7 cellular contexts compared by ENCODE assay signal in the genomic region with DNA sequence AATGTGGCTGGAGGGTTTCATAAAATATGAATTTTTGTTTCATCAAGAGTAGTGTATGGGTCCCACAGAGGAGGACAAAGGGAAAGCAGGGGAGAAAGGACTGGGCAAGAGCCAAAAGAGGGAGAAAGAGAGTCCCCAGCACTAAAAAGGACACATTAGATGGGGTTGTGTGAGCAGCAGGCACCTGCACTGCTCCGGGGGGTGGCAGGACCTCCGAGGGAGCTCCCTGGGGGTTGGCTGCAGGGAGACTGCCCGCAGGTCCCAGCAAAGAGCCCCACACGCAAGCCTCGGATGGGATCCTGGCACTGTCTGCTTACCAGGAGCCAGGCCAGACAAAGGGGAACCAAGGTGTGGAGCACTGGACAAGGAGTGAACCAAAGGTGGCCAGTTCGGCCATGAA.
"Had no signal": no experiment of that assay in that cellular context is flagged by ENCODE, and none has a peak within 500 bp of the region (broad histone marks: within the 10 kb centered on the region; RNA-seq: fewer than 3 reads in every experiment).

No MANE protein-coding gene starts in this region.

- H3K9ac ChIP-seq: GM23248 had no signal

- H3K27ac ChIP-seq: GM23248 had no signal

- ATAC-seq: HCT116, K562 had no signal

- H3K4me3 ChIP-seq: GM23248, HAP-1, K562 had no signal

- H3K4me1 ChIP-seq: HAP-1 had no signal

- H2AFZ ChIP-seq: GM23248 had no signal

- H3K9me3 ChIP-seq: HAP-1 had no signal

- DNase-seq: GM23248, GOT3, H7, IMR-90 had no signal

- H3K36me3 ChIP-seq: HAP-1 had no signal
